8 cellular contexts compared by ENCODE assay signal in the genomic region with DNA sequence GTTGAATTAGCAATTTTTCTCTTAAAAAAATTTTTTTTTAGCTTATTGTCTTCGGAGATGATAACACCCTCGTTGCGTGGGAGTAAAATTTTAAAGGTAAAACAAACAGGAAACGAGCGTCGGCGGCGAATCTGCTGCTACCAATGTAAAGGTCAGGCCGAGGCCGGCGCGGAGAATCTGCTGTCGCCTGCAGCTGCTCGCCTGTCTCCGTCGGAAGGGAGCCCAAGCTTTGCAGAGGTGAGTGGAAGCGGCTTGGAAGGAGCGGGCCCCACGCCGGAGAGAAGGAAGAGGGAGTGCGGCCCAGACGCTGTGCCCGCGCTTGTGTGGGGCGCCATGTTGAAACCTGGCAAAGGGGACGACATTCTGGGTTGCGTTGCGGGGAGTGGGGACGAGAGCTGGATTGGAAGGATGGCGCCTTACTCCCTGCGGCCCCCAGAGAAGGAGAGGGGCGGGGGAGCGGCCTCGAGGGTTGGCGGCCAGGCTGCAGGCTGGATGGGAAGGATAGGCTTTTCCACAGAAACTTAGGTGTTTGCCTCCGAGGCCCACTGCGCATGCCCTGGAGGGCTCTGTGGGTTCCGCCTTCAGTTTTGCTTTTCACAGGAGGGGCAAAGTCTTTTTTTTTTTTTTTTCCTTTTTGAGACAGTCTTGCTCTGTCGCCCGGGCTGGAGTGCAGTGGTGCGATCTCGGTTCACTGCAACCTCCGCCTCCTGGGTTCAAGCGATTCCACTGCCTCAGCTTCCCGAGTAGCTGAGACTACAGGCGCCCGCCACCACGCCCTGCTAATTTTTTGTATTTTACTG. TPM values are rescaled to one million over a fixed set of nuclear protein-coding genes. Genes with fewer than 3 reads are reported as not detected.
DNase-seq lines count a peak whose midpoint lies in the region; ATAC-seq and TF ChIP-seq lines count a peak whose summit lies in the region.

Gene SNRNP35, plus strand, starts transcription at position 160 of the 800 bp plus-strand sequence. CDS start 7,402 bp downstream, outside the sequence.

- peak within 1 kb of the TSS; percentile 70 to 95 (median 89) for H3K4me2 ChIP-seq in BLaER1 treated with 17β-estradiol and CSF1 and Interleukin-3, amounts not matched to agents 10 nM and 100 nM
- peak within 1 kb of the TSS; percentile 97 for H3K4me2 ChIP-seq in OCI-LY7 (ENCODE audit: low read length)

- no TSS peak for BruUV-seq in OCI-LY7 (replicated peaks; lab: Mats Ljungman, UMichigan)

- H3K9me2 ChIP-seq in OCI-LY7 (ENCODE audit: insufficient read depth, low read length) = no peaks in the 10 kb centered on the region

- H3K27me3 ChIP-seq in BLaER1 treated with 17β-estradiol and CSF1 and Interleukin-3, amounts not matched to agents 10 nM and 100 nM = no peaks in the 10 kb centered on the region
- no peaks in the 10 kb centered on the region for H3K27me3 ChIP-seq in HUES48 (ENCODE audit: control insufficient read depth, insufficient read depth, low read length)

- CTCF ChIA-PET in OCI-LY7 (lab: Charles Lee; ENCODE audit: unreplicated experiment) = interaction anchor here (1.2 kb wide), 1 partner anchor 126 kb away, joined by 3 read pairs; the partner anchor contains the start of gene TMED2

- H2AFZ ChIP-seq in OCI-LY7 (ENCODE audit: low read length) = peak within 1 kb of the TSS; percentile 86

- peak within 1 kb of the TSS; percentile 72 to 83 (median 75) for H3K4me3 ChIP-seq in BLaER1 treated with 17β-estradiol and CSF1 and Interleukin-3, amounts not matched to agents 10 nM and 100 nM
- peak within 1 kb of the TSS; percentile 94 for H3K4me3 ChIP-seq in HUES48 (ENCODE audit: low read depth, low read length)
- peak within 1 kb of the TSS; percentile 74 for H3K4me3 ChIP-seq in OCI-LY7 (ENCODE audit: low read depth, low read length, poor library complexity, severe bottlenecking)
- H3K4me3 ChIP-seq in epithelial cell of esophagus (ENCODE audit: low read length) = peak within 1 kb of the TSS; percentile 89

- H3K9ac ChIP-seq in BLaER1 treated with 17β-estradiol and CSF1 and Interleukin-3, amounts not matched to agents 10 nM and 100 nM = peak within 1 kb of the TSS; percentile 92 to 99 (median 98)
- peak within 1 kb of the TSS; percentile 99 for H3K9ac ChIP-seq in HUES48 (ENCODE audit: low read depth, low read length)

- ATAC-seq in GM19372 (IDR thresholded peaks at IDR 0.05; ENCODE audit: low read depth, unreplicated experiment) = peak; percentile 55

- peak within 1 kb of the TSS; percentile 95 to 99 (median 98) for H3K27ac ChIP-seq in BLaER1 treated with 17β-estradiol and CSF1 and Interleukin-3, amounts not matched to agents 10 nM and 100 nM
- H3K27ac ChIP-seq in HUES48 (ENCODE audit: low read depth, low read length) = peak within 1 kb of the TSS; percentile 99
- H3K27ac ChIP-seq in OCI-LY7 (ENCODE audit: low read depth, low read length, poor library complexity, severe bottlenecking) = peak within 1 kb of the TSS; percentile 91

- TF ChIP-seq CTCF in OCI-LY7 (conservative IDR thresholded peaks at IDR 0.05; ENCODE audit: low read length) (no peak), epithelial cell of esophagus (IDR thresholded peaks at IDR 0.05; ENCODE audit: insufficient read depth, low read depth, low read length, missing control alignments) (no peak)

- H3K4me1 ChIP-seq in BLaER1 treated with 17β-estradiol and CSF1 and Interleukin-3, amounts not matched to agents 10 nM and 100 nM = peaks cover 18 to 28% (median 21%) of the 10 kb centered on the region in 10 experiments
- H3K4me1 ChIP-seq in HUES48 (ENCODE audit: control insufficient read depth, insufficient read depth, low read length) (no peaks in the 10 kb centered on the region), OCI-LY7 (ENCODE audit: insufficient read depth, low read length, poor library complexity, severe bottlenecking) (peaks cover 14% of the 10 kb centered on the region)

- POLR2A ChIA-PET in OCI-LY7 (lab: Charles Lee) = interaction anchor here (0.6 to 2.4 kb wide), 8 partner anchors 13 to 226 kb away, joined by 3 to 9 read pairs (median 3); partner anchors contain the start of gene KMT5A

- H3K79me2 ChIP-seq in OCI-LY7 (ENCODE audit: insufficient read depth, low read depth, low read length) = peaks cover 21% of the 10 kb centered on the region; the same call in 1 of the 2 replicates

- intact Hi-C loops in OCI-LY7 (cut with micrococcal nuclease; ENCODE audit: unreplicated experiment) = loop anchor here (1.0 to 2.0 kb wide), 2 partner anchors 31 to 69 kb away; no protein-coding TSS in a partner anchor

- peaks cover 8 to 20% (median 15%) of the 10 kb centered on the region in 11 experiments; a peak in 17 of 22 replicates for H3K36me3 ChIP-seq in BLaER1 treated with 17β-estradiol and CSF1 and Interleukin-3, amounts not matched to agents 10 nM and 100 nM
- no peaks in the 10 kb centered on the region for H3K36me3 ChIP-seq in HUES48 (ENCODE audit: control insufficient read depth, insufficient read depth, low read length)
- H3K36me3 ChIP-seq in OCI-LY7 (ENCODE audit: insufficient read depth, low read length) = peaks cover 5% of the 10 kb centered on the region; the same call in 1 of the 2 replicates

- H4K20me1 ChIP-seq in BLaER1 treated with 17β-estradiol and CSF1 and Interleukin-3, amounts not matched to agents 10 nM and 100 nM = peaks cover 0 to 13% (median 4%) of the 10 kb centered on the region in 11 experiments; a peak in 4 of 22 replicates
- H4K20me1 ChIP-seq in OCI-LY7 (ENCODE audit: insufficient read depth, low read length) = no peaks in the 10 kb centered on the region

- peak; percentile 87 for DNase-seq in OCI-LY7 (ENCODE audit: low spot score)
- peak; percentile 80 for DNase-seq in activated T-cell treated with anti-CD3 and anti-CD28 coated beads for 24 hours (ENCODE audit: low read depth)
- peak; percentile 79 for DNase-seq in epithelial cell of esophagus (ENCODE audit: low read depth)
- DNase-seq in middle frontal gyrus (ENCODE audit: extremely low spot score, low spot score) = peak; percentile 73
- peak; percentile 69 to 75 for DNase-seq in stimulated activated CD8-positive, alpha-beta memory T cell treated with anti-CD3 and anti-CD28 coated beads, Interleukin-15, amount 100 ng/mL, for 48 hours (ENCODE audit: low read depth in 2 of 2)

- no peaks in the 10 kb centered on the region for H3K9me3 ChIP-seq in BLaER1 treated with 17β-estradiol and CSF1 and Interleukin-3, amounts not matched to agents 10 nM and 100 nM (replicated peaks in 1 of 11)
- no peaks in the 10 kb centered on the region for H3K9me3 ChIP-seq in HUES48 (ENCODE audit: control insufficient read depth, insufficient read depth, low read length)
- H3K9me3 ChIP-seq in OCI-LY7 (ENCODE audit: low read length) = no peaks in the 10 kb centered on the region

RNA-seq across cellular contexts. Expression of gene SNRNP35, which starts in this region (rescaled TPM):
- 31.3 and 43.7 TPM in 2 replicates for total RNA-seq in OCI-LY7 (2014; rRNA removed; shearing (Covaris generic))
- total RNA-seq in OCI-LY7 (2022) = 29.3 and 32.9 TPM in 2 replicates

Comparison
In these comparisons a context has a peak if more than half of its experiments do, and no peak if none do; other contexts are left out.
1. Peak in every context shown above with its lines: DNase-seq, ATAC-seq, H3K4me3 ChIP-seq and H3K27ac ChIP-seq.